In genomic region chr12:9221011-9221410, GRCh38 we compare ENCODE assay signal across 14 cellular contexts. TPM values are rescaled to one million over a fixed set of nuclear protein-coding genes. Genes with fewer than 3 reads are reported as not detected.
"Had no signal": no experiment of that assay in that cellular context is flagged by ENCODE, and none has a peak within 500 bp of the region (broad histone marks: within the 10 kb centered on the region; RNA-seq: fewer than 3 reads in every experiment).

No MANE protein-coding gene starts in this region.

RNA-seq across cellular contexts. Expression of gene PZP, which starts 12.8 kb away (rescaled TPM):
- total RNA-seq: activated CD4-positive, alpha-beta memory T cell treated with anti-CD3 and anti-CD28 coated beads, Interleukin-2, amount 10 ng/mL, durations not matched to agents 7 days and 5 days; activated CD4-positive, alpha-beta T cell treated with anti-CD3 and anti-CD28 coated beads for 36 hours; activated CD4-positive, alpha-beta T cell treated with anti-CD3 and anti-CD28 coated beads, Interleukin-2, amount 10 ng/mL, durations not matched to agents 7 days and 5 days; activated CD8-positive, alpha-beta memory T cell treated with anti-CD3 and anti-CD28 coated beads, Interleukin-2, amount 10 ng/mL, durations not matched to agents 7 days and 5 days; activated CD8-positive, alpha-beta T cell treated with anti-CD3 and anti-CD28 coated beads, Interleukin-2, amount 10 ng/mL, durations not matched to agents 7 days and 5 days; activated naive CD8-positive, alpha-beta T cell treated with anti-CD3 and anti-CD28 coated beads, Interleukin-2, amount 10 ng/mL, durations not matched to agents 7 days and 5 days; activated T-helper 2 cell treated with anti-CD3 and anti-CD28 coated beads, Interferon-gamma antibody, Interleukin-2, Interleukin-4, amounts not matched to agents 10 μg/mL and 5 μg/mL and 100 μg/mL, durations not matched to agents 14 hours and 24 hours and 36 hours; ascending aorta; bronchial epithelial cell; cardiac muscle cell; T-cell; T-helper 1 cell treated with Interleukin-12 subunit alpha and Interleukin-12 subunit beta and Interleukin-4 antibody, amounts not matched to agents 30 ng/mL and 1 ng/mL, for 36 hours; T-helper 17 cell; T-helper 2 cell treated with Interferon-gamma antibody and Interleukin-4, amounts not matched to agents 100 ng/mL and 5 ng/mL, for 36 hours had no signal
